ENCODE assay signal across 10 cellular contexts in the genomic region with DNA sequence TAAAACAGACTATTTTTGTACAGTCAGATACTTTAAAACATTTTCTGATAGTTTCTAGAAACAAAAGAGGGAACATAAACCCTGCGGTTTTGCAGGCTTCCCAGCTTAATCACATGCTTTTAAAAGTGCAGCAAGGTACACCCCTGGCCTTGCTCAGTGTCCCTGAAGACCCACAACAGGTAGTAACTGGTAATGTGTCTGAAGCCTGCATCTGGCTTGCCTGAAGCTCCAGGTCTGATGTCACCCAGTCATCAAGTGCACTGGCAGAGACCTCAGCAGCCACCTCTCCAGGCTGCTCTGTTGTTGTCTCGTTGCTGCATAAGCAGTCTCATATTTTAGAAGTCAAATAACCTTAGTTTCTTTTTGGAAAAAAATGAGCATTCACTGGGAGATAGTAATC.
DNase-seq lines count a peak whose midpoint lies in the region; ATAC-seq lines count a peak whose summit lies in the region.
"Had no signal": no experiment of that assay in that cellular context is flagged by ENCODE, and none has a peak within 500 bp of the region (broad histone marks: within the 10 kb centered on the region; RNA-seq: fewer than 3 reads in every experiment).

No MANE protein-coding gene starts in this region.

- H3K27ac Mint-ChIP-seq in memory B cell, result no peak overlapping the region
- H3K27ac Mint-ChIP-seq: CD4-positive, alpha-beta T cell had no signal

- ATAC-seq in GM19043 (IDR thresholded peaks at IDR 0.05; ENCODE audit: low read depth, unreplicated experiment) (peak; percentile 47), HG02571 (IDR thresholded peaks at IDR 0.05; ENCODE audit: unreplicated experiment) (peak; percentile 43), HG03354 (IDR thresholded peaks at IDR 0.05; ENCODE audit: poor library complexity, severe bottlenecking, unreplicated experiment) (peak; percentile 57), memory B cell (ENCODE audit: low read depth) (peak; percentile 24)

- H3K9me3 Mint-ChIP-seq in memory B cell, result no peaks in the 10 kb centered on the region
- H3K9me3 Mint-ChIP-seq: CD4-positive, alpha-beta T cell had no signal

- DNase-seq in memory B cell (ENCODE audit: low spot score in 2 of 2), result no peak
- no peak for DNase-seq in NCI-H2029 treated with DMSO at 0.1 percent for 48 hours (lab: John Stamatoyannopoulos, UW)
- DNase-seq in T1000 (lab: John Stamatoyannopoulos, UW), result no peak
- DNase-seq in stimulated activated CD4-positive, alpha-beta T cell treated with anti-CD3 and anti-CD28 coated beads, Interleukin-4, amount 100 ng/mL, for 4 hours, result no peak
- DNase-seq: aorta; CD4-positive, alpha-beta T cell; KG1 had no signal

- H3K4me1 Mint-ChIP-seq in memory B cell, result no peaks in the 10 kb centered on the region

- H3K36me3 Mint-ChIP-seq in memory B cell, result no peaks in the 10 kb centered on the region

- no peak overlapping the region for H3K4me3 Mint-ChIP-seq in memory B cell
- H3K4me3 Mint-ChIP-seq: CD4-positive, alpha-beta T cell had no signal

- H3K27me3 Mint-ChIP-seq in memory B cell, result peaks cover 3% of the 10 kb centered on the region
- H3K27me3 Mint-ChIP-seq: CD4-positive, alpha-beta T cell had no signal
